ENCODE assay signal across 1 cellular context in the genomic region with DNA sequence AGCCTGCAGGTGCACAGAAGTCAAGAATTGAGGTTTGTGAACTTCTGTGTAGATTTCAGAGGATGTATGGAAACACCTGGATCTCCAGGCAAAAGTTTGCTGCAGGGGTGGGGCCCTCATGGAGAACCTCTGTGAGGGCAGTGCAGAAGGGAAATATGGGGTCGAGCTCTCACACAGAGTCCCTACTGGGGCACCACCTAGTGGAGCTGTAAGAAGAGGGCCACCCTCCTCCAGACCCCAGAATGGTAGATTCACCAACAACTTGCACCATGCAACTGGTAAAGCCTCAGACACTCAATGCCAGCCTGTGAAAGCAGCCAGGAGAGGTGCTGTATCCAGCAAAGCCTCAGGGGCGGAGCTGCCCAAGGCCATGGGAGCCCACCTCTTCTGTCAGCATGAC.
TF ChIP-seq lines count a peak whose summit lies in the region.

No MANE protein-coding gene starts in this region.

TF ChIP-seq in HepG2, 621 proteins besides CTCF, POLR2A, EP300 and RAD21 (continued from another document):
- TF ChIP-seq ZSCAN25 (CRISPR knock-in tag; IDR thresholded peaks at IDR 0.05) (0 out of 2 replicates have a peak, but pooled peaks have one; percentile 22), SMC3 (IDR thresholded peaks at IDR 0.05; ENCODE audit: low read length) (peak; percentile 47), STAG1 (CRISPR knock-in tag; IDR thresholded peaks at IDR 0.05) (peak; percentile 72), ZMYM4 (CRISPR knock-in tag; IDR thresholded peaks at IDR 0.05) (peak; percentile 40; the same call in 1 of the 2 replicates), ZNF33B (CRISPR knock-in tag; IDR thresholded peaks at IDR 0.05) (no peak), MEIS2 (CRISPR knock-in tag; IDR thresholded peaks at IDR 0.05) (no peak), MAFK (conservative IDR thresholded peaks at IDR 0.05 in 1 of 2, IDR thresholded peaks at IDR 0.05 in 1 of 2; ENCODE audit: low read length in 2 of 2) (no peak), SALL1 (CRISPR knock-in tag; IDR thresholded peaks at IDR 0.05) (peak; percentile 26; the same call in 1 of the 2 replicates)
